Comparison of ENCODE assay signal across 11 cellular contexts in genomic region chr1:241532864-241533263, GRCh38. TPM values are rescaled to one million over a fixed set of nuclear protein-coding genes. Genes with fewer than 3 reads are reported as not detected.
DNase-seq lines count a peak whose midpoint lies in the region; ATAC-seq and TF ChIP-seq lines count a peak whose summit lies in the region.
"Had no signal": no experiment of that assay in that cellular context is flagged by ENCODE, and none has a peak within 500 bp of the region (broad histone marks: within the 10 kb centered on the region; RNA-seq: fewer than 3 reads in every experiment).

No MANE protein-coding gene starts in this region.

- H3K27me3 Mint-ChIP-seq in activated CD4-positive, alpha-beta memory T cell treated with anti-CD3 and anti-CD28 coated beads for 36 hours = no peaks in the 10 kb centered on the region
- peaks cover 28% of the 10 kb centered on the region for H3K27me3 Mint-ChIP-seq in activated CD4-positive, alpha-beta memory T cell treated with anti-CD3 and anti-CD28 coated beads, Interleukin-2, amount 10 ng/mL, durations not matched to agents 7 days and 5 days
- no peaks in the 10 kb centered on the region for H3K27me3 Mint-ChIP-seq in stimulated activated naive B cell treated with anti-CD40 and anti-IgM and Interleukin-4, amounts not matched to agents 10 μg/mL and 1 μg/mL and 100 μg/mL, for 72 hours

- H3K4me3 ChIP-seq in OCI-LY1 (ENCODE audit: low read depth, low read length, poor library complexity, severe bottlenecking) = peak overlapping the region; percentile 51

- no peaks in the 10 kb centered on the region for H3F3A ChIP-seq in OCI-LY1 (ENCODE audit: insufficient read depth, low read length)

- intact Hi-C loops in activated CD4-positive, alpha-beta memory T cell treated with anti-CD3 and anti-CD28 coated beads for 36 hours (cut with micrococcal nuclease) = loop anchor here (1.0 kb wide), 2 partner anchors 18 to 59 kb away; no protein-coding TSS in a partner anchor

- POLR2A ChIA-PET in activated CD4-positive, alpha-beta memory T cell treated with anti-CD3 and anti-CD28 coated beads for 36 hours (lab: Charles Lee) = no interaction called here
- POLR2A ChIA-PET in activated CD4-positive, alpha-beta memory T cell treated with anti-CD3 and anti-CD28 coated beads, Interleukin-2, amount 10 ng/mL, durations not matched to agents 7 days and 5 days (lab: Charles Lee) = no interaction called here

- no peaks in the 10 kb centered on the region for H3K9me2 ChIP-seq in OCI-LY1 (ENCODE audit: low read depth, low read length)

- no peaks in the 10 kb centered on the region for H3K9me3 Mint-ChIP-seq in activated CD4-positive, alpha-beta memory T cell treated with anti-CD3 and anti-CD28 coated beads for 36 hours
- no peaks in the 10 kb centered on the region for H3K9me3 Mint-ChIP-seq in activated CD4-positive, alpha-beta memory T cell treated with anti-CD3 and anti-CD28 coated beads, Interleukin-2, amount 10 ng/mL, durations not matched to agents 7 days and 5 days
- H3K9me3 Mint-ChIP-seq in stimulated activated naive B cell treated with anti-CD40 and anti-IgM and Interleukin-4, amounts not matched to agents 10 μg/mL and 1 μg/mL and 100 μg/mL, for 72 hours = peaks cover 5 to 6% of the 10 kb centered on the region in 2 donors
- H3K9me3 Mint-ChIP-seq: brain had no signal

- peak; percentile 44 for DNase-seq in activated CD4-positive, alpha-beta memory T cell treated with anti-CD3 and anti-CD28 coated beads for 36 hours
- no peak for DNase-seq in activated CD4-positive, alpha-beta memory T cell treated with anti-CD3 and anti-CD28 coated beads, Interleukin-2, amount 10 ng/mL, durations not matched to agents 7 days and 5 days
- DNase-seq in stimulated activated naive B cell treated with anti-CD40 and anti-IgM and Interleukin-4, amounts not matched to agents 10 μg/mL and 1 μg/mL and 100 μg/mL, for 72 hours = peak; percentile 78
- DNase-seq in A172 (ENCODE audit: low spot score) (no peak), NCI-H2107 treated with DMSO at 0.1 percent for 48 hours (lab: John Stamatoyannopoulos, UW; ENCODE audit: unreplicated experiment) (no peak)
- no peak for DNase-seq in activated naive CD4-positive, alpha-beta T cell (lab: John Stamatoyannopoulos, UW)

- H3K27ac ChIP-seq in OCI-LY1 (ENCODE audit: low read depth, low read length, poor library complexity, severe bottlenecking) = peak overlapping the region; percentile 89

- no peaks in the 10 kb centered on the region for H3K9me3 ChIP-seq in OCI-LY1 (ENCODE audit: low read length)

- H3K9ac ChIP-seq in OCI-LY1 (ENCODE audit: low read length) = peak overlapping the region; percentile 45

- no peak for TF ChIP-seq CTCF in OCI-LY1 (IDR thresholded peaks at IDR 0.05; ENCODE audit: low read length)

- no peaks in the 10 kb centered on the region for H3K27me3 ChIP-seq in OCI-LY1 (ENCODE audit: insufficient read depth, low read length)

- no peak overlapping the region for H2AFZ ChIP-seq in OCI-LY1 (ENCODE audit: low read length)

- no peak overlapping the region for H3K4me3 Mint-ChIP-seq in activated CD4-positive, alpha-beta memory T cell treated with anti-CD3 and anti-CD28 coated beads for 36 hours
- H3K4me3 Mint-ChIP-seq in activated CD4-positive, alpha-beta memory T cell treated with anti-CD3 and anti-CD28 coated beads, Interleukin-2, amount 10 ng/mL, durations not matched to agents 7 days and 5 days = no peak overlapping the region
- H3K4me3 Mint-ChIP-seq in stimulated activated naive B cell treated with anti-CD40 and anti-IgM and Interleukin-4, amounts not matched to agents 10 μg/mL and 1 μg/mL and 100 μg/mL, for 72 hours = peak overlapping the region; percentile 82 to 85

- H3K27ac Mint-ChIP-seq in activated CD4-positive, alpha-beta memory T cell treated with anti-CD3 and anti-CD28 coated beads for 36 hours = no peak overlapping the region
- H3K27ac Mint-ChIP-seq in activated CD4-positive, alpha-beta memory T cell treated with anti-CD3 and anti-CD28 coated beads, Interleukin-2, amount 10 ng/mL, durations not matched to agents 7 days and 5 days = no peak overlapping the region
- H3K27ac Mint-ChIP-seq in stimulated activated naive B cell treated with anti-CD40 and anti-IgM and Interleukin-4, amounts not matched to agents 10 μg/mL and 1 μg/mL and 100 μg/mL, for 72 hours = peak overlapping the region; percentile 89
- H3K27ac Mint-ChIP-seq: brain had no signal

- H3K4me1 Mint-ChIP-seq in activated CD4-positive, alpha-beta memory T cell treated with anti-CD3 and anti-CD28 coated beads for 36 hours (ENCODE audit: low read depth) = peaks cover 24% of the 10 kb centered on the region
- H3K4me1 Mint-ChIP-seq in activated CD4-positive, alpha-beta memory T cell treated with anti-CD3 and anti-CD28 coated beads, Interleukin-2, amount 10 ng/mL, durations not matched to agents 7 days and 5 days = peaks cover 11% of the 10 kb centered on the region
- H3K4me1 Mint-ChIP-seq in stimulated activated naive B cell treated with anti-CD40 and anti-IgM and Interleukin-4, amounts not matched to agents 10 μg/mL and 1 μg/mL and 100 μg/mL, for 72 hours = peaks cover 28 to 57% of the 10 kb centered on the region in 2 donors

- H3K79me2 ChIP-seq in OCI-LY1 (ENCODE audit: insufficient read depth, low read length) = no peaks in the 10 kb centered on the region

- peak overlapping the region; percentile 54 for H3K4me2 ChIP-seq in OCI-LY1 (ENCODE audit: low read length)

- peak; percentile 65 for ATAC-seq in HG02759 (IDR thresholded peaks at IDR 0.05; ENCODE audit: unreplicated experiment)
- peak; percentile 81 to 85 for ATAC-seq in stimulated activated naive B cell treated with anti-CD40 and anti-IgM and Interleukin-4, amounts not matched to agents 10 μg/mL and 1 μg/mL and 100 μg/mL, for 72 hours (replicated peaks)

- H4K20me1 ChIP-seq in OCI-LY1 (ENCODE audit: insufficient read depth, low read length) = no peaks in the 10 kb centered on the region

- H3K36me3 Mint-ChIP-seq in activated CD4-positive, alpha-beta memory T cell treated with anti-CD3 and anti-CD28 coated beads for 36 hours = no peaks in the 10 kb centered on the region
- no peaks in the 10 kb centered on the region for H3K36me3 Mint-ChIP-seq in activated CD4-positive, alpha-beta memory T cell treated with anti-CD3 and anti-CD28 coated beads, Interleukin-2, amount 10 ng/mL, durations not matched to agents 7 days and 5 days (ENCODE audit: low read depth)
- H3K36me3 Mint-ChIP-seq in stimulated activated naive B cell treated with anti-CD40 and anti-IgM and Interleukin-4, amounts not matched to agents 10 μg/mL and 1 μg/mL and 100 μg/mL, for 72 hours = peaks cover 24 to 31% of the 10 kb centered on the region in 2 donors
- H3K36me3 Mint-ChIP-seq: brain had no signal

- CTCF ChIA-PET in activated CD4-positive, alpha-beta memory T cell treated with anti-CD3 and anti-CD28 coated beads for 36 hours (lab: Charles Lee) = interaction anchor here (0.6 to 1.7 kb wide), 6 partner anchors 17 to 315 kb away, joined by 3 to 9 read pairs (median 4); partner anchors contain the start of gene EXO1
- CTCF ChIA-PET in activated CD4-positive, alpha-beta memory T cell treated with anti-CD3 and anti-CD28 coated beads, Interleukin-2, amount 10 ng/mL, durations not matched to agents 7 days and 5 days (lab: Charles Lee) = interaction anchor here (1.0 to 1.4 kb wide), 4 partner anchors 8 to 94 kb away, joined by 3 to 6 read pairs (median 5); no protein-coding TSS in a partner anchor

- no peaks in the 10 kb centered on the region; the same call in 1 of the 2 replicates for H3K36me3 ChIP-seq in OCI-LY1 (ENCODE audit: insufficient read depth, low read length)

- peaks cover 31% of the 10 kb centered on the region for H3K4me1 ChIP-seq in OCI-LY1 (ENCODE audit: insufficient read depth, low read length, severe bottlenecking)

RNA-seq across cellular contexts. Expression of gene KMO, which starts 0.7 kb away (rescaled TPM):
- under 1 TPM in 1 of 2 experiments, not detected in 1; 0.26 TPM for total RNA-seq in activated CD4-positive, alpha-beta memory T cell treated with anti-CD3 and anti-CD28 coated beads for 36 hours
- total RNA-seq in activated CD4-positive, alpha-beta memory T cell treated with anti-CD3 and anti-CD28 coated beads, Interleukin-2, amount 10 ng/mL, durations not matched to agents 7 days and 5 days = not detected
- total RNA-seq in A172 (2014; rRNA removed; shearing (Covaris generic)) = 2.4 TPM in 1 of 2 replicates, not detected in the other
- total RNA-seq: HT1080; T-helper 1 cell treated with Interleukin-12 subunit alpha and Interleukin-12 subunit beta and Interleukin-4 antibody, amounts not matched to agents 30 ng/mL and 1 ng/mL, for 36 hours had no signal

RNA-seq across cellular contexts. Expression of gene FH, which starts 13.3 kb away (rescaled TPM):
- total RNA-seq in activated CD4-positive, alpha-beta memory T cell treated with anti-CD3 and anti-CD28 coated beads for 36 hours = 10 to 100 TPM; 85.7 to 89.1 TPM
- total RNA-seq in activated CD4-positive, alpha-beta memory T cell treated with anti-CD3 and anti-CD28 coated beads, Interleukin-2, amount 10 ng/mL, durations not matched to agents 7 days and 5 days = 10 to 100 TPM; 56.6 to 58.8 TPM
- 351 and 373 TPM in 2 replicates for total RNA-seq in A172 (2014; rRNA removed; shearing (Covaris generic))

Comparison
In these comparisons a context has a peak if more than half of its experiments do, and no peak if none do; other contexts are left out.
1. DNase-seq: peak in activated CD4-positive, alpha-beta memory T cell treated with anti-CD3 and anti-CD28 coated beads for 36 hours (single experiment) and stimulated activated naive B cell treated with anti-CD40 and anti-IgM and Interleukin-4, amounts not matched to agents 10 μg/mL and 1 μg/mL and 100 μg/mL, for 72 hours (single experiment); none in activated CD4-positive, alpha-beta memory T cell treated with anti-CD3 and anti-CD28 coated beads, Interleukin-2, amount 10 ng/mL, durations not matched to agents 7 days and 5 days (single experiment), A172 (single experiment), NCI-H2107 treated with DMSO at 0.1 percent for 48 hours (single experiment) and activated naive CD4-positive, alpha-beta T cell (0 of 4).
2. H3K4me3 Mint-ChIP-seq: peak in stimulated activated naive B cell treated with anti-CD40 and anti-IgM and Interleukin-4, amounts not matched to agents 10 μg/mL and 1 μg/mL and 100 μg/mL, for 72 hours (2 of 2); none in activated CD4-positive, alpha-beta memory T cell treated with anti-CD3 and anti-CD28 coated beads for 36 hours (single experiment) and activated CD4-positive, alpha-beta memory T cell treated with anti-CD3 and anti-CD28 coated beads, Interleukin-2, amount 10 ng/mL, durations not matched to agents 7 days and 5 days (single experiment).